In genomic region chr11:103035656-103036434, GRCh38 we compare ENCODE assay signal across 8 cellular contexts.
DNase-seq lines count a peak whose midpoint lies in the region; TF ChIP-seq lines count a peak whose summit lies in the region.

No MANE protein-coding gene starts in this region.

- no peak overlapping the region for H3K27ac ChIP-seq in RWPE1
- H3K27ac ChIP-seq in iPS DF 6.9 (ENCODE audit: low read length): no peak overlapping the region

- in situ Hi-C loops in HAP-1 (cut with MboI; ENCODE audit: low sequenced_read_pairs): no loop called here

- H3K4me3 ChIP-seq in HAP-1 (no peak overlapping the region), iPS DF 6.9 (ENCODE audit: low read length) (no peak overlapping the region)

- CTCF ChIA-PET in RWPE1 (lab: Yijun Ruan, JAX): interaction anchor here (0.6 to 0.7 kb wide), 4 partner anchors 30 to 542 kb away, joined by 3 read pairs; no protein-coding TSS in a partner anchor

- peak; percentile 58 for TF ChIP-seq CTCF in RWPE1 (conservative IDR thresholded peaks at IDR 0.05; ENCODE audit: low read depth)

- no CpG with 5 or more reads among the region's 4 CpGs for WGBS in iPS DF 6.9 (ENCODE audit: insufficient coverage, insufficient read length)

- H3K36me3 ChIP-seq in HAP-1 (replicated peaks) (no peaks in the 10 kb centered on the region), iPS DF 6.9 (ENCODE audit: control insufficient read depth, insufficient read depth, low read length) (no peaks in the 10 kb centered on the region)

- H3K27me3 ChIP-seq in HAP-1 (ENCODE audit: low read depth) (no peaks in the 10 kb centered on the region), iPS DF 6.9 (ENCODE audit: control insufficient read depth, insufficient read depth, low read length) (no peaks in the 10 kb centered on the region)

- POLR2A ChIA-PET in RWPE1 (lab: Yijun Ruan, JAX; ENCODE audit: low non-redundant PET): no interaction called here

- DNase-seq in stimulated activated CD4-positive, alpha-beta T cell treated with anti-CD3 and anti-CD28 coated beads, Interleukin-15, amount 100 ng/mL, for 24 hours: peak; percentile 48
- DNase-seq in stimulated activated CD4-positive, alpha-beta T cell treated with anti-CD3 and anti-CD28 coated beads, Interleukin-4, amount 100 ng/mL, for 1 hour: no peak
- DNase-seq in HAP-1 (ENCODE audit: low spot score in 2 of 2) (peak; percentile 35 to 55), Kasumi-1 (lab: John Stamatoyannopoulos, UW) (peak; percentile 88 to 93), RWPE1 (ENCODE audit: low spot score) (peak; percentile 53), amniotic epithelial cell (ENCODE audit: low read depth) (peak; percentile 79), iPS DF 6.9 (ENCODE audit: low read depth, low spot score) (peak; percentile 52)
- DNase-seq in stimulated activated CD4-positive, alpha-beta T cell treated with anti-CD3 and anti-CD28 coated beads, TNF-alpha, amount 100 ng/mL, for 24 hours (ENCODE audit: low read depth in 3 of 3): peak in 2 of 3 experiments; percentile 6 to 40

- no peaks in the 10 kb centered on the region for H3K4me1 ChIP-seq in HAP-1
- peaks cover 1% of the 10 kb centered on the region; the same call in 1 of the 2 replicates for H3K4me1 ChIP-seq in iPS DF 6.9 (ENCODE audit: control insufficient read depth, insufficient read depth, low read length)

- no peaks in the 10 kb centered on the region for H3K9me3 ChIP-seq in HAP-1
- no peaks in the 10 kb centered on the region for H3K9me3 ChIP-seq in iPS DF 6.9 (ENCODE audit: control insufficient read depth, insufficient read depth, low read length)
